1 cellular context compared by ENCODE assay signal in genomic region chr19:927707-928401, GRCh38.
TF ChIP-seq lines count a peak whose summit lies in the region.

No MANE protein-coding gene starts in this region.

TF ChIP-seq in neural cell, 6 proteins besides CTCF, POLR2A, EP300 and RAD21 (continued from another document):
- TF ChIP-seq REST (IDR thresholded peaks at IDR 0.05; ENCODE audit: borderline replicate concordance) (no peak), POLR2AphosphoS5 (IDR thresholded peaks at IDR 0.05) (no peak)
